1 cellular context compared by ENCODE assay signal in genomic region chr1:208183977-208184901, GRCh38.
TF ChIP-seq lines count a peak whose summit lies in the region.

No MANE protein-coding gene starts in this region.

TF ChIP-seq in K562, 482 proteins besides CTCF, POLR2A, EP300 and RAD21 (continued from another document):
- TF ChIP-seq NR4A1 (CRISPR knock-in tag; IDR thresholded peaks at IDR 0.05) = no peak
- TF ChIP-seq NR4A1 (tag; IDR thresholded peaks at IDR 0.05) = no peak
- no peak for TF ChIP-seq PHF8 (IDR thresholded peaks at IDR 0.05; ENCODE audit: borderline replicate concordance, low read length)
- peak; percentile 51; the same call in 1 of the 2 replicates for TF ChIP-seq NCOR1 (IDR thresholded peaks at IDR 0.05)
- 0 out of 2 replicates have a peak, but pooled peaks have one; percentile 30 for TF ChIP-seq ZNF134 (CRISPR knock-in tag; conservative IDR thresholded peaks at IDR 0.05)
- no peak for TF ChIP-seq PBX2 (CRISPR knock-in tag; IDR thresholded peaks at IDR 0.05; ENCODE audit: low read depth)
- TF ChIP-seq PBX2 (tag; conservative IDR thresholded peaks at IDR 0.05; ENCODE audit: low read depth) = peak; percentile 93
- TF ChIP-seq PRMT5 (CRISPR knock-in tag; IDR thresholded peaks at IDR 0.05) = no peak
- TF ChIP-seq EP400 (IDR thresholded peaks at IDR 0.05) = no peak
- TF ChIP-seq ZBTB2 (IDR thresholded peaks at IDR 0.05) = peak; percentile 86; the same call in 1 of the 2 replicates
- TF ChIP-seq ZNF75A (CRISPR knock-in tag; IDR thresholded peaks at IDR 0.05) = no peak
- peak in 1 of 2 experiments; percentile 83; a peak in 2 of 4 replicates for TF ChIP-seq ZNF639 (CRISPR knock-in tag; conservative IDR thresholded peaks at IDR 0.05 in 1 of 2, IDR thresholded peaks at IDR 0.05 in 1 of 2)
- TF ChIP-seq CBFA2T3 (IDR thresholded peaks at IDR 0.05) = peak; percentile 90
- no peak for TF ChIP-seq NR2C1 (IDR thresholded peaks at IDR 0.05)
- no peak for TF ChIP-seq NR2C1 (tag; IDR thresholded peaks at IDR 0.05)
- TF ChIP-seq THRAP3 (IDR thresholded peaks at IDR 0.05; ENCODE audit: borderline replicate concordance) = no peak
- no peak for TF ChIP-seq ZNF699 (CRISPR knock-in tag; IDR thresholded peaks at IDR 0.05; ENCODE audit: insufficient replicate concordance)
- TF ChIP-seq ZFP30 (CRISPR knock-in tag; IDR thresholded peaks at IDR 0.05; ENCODE audit: borderline replicate concordance) = no peak
